In genomic region chr9:96875460-96876142, GRCh38 we compare ENCODE assay signal across 8 cellular contexts. TPM values are rescaled to one million over a fixed set of nuclear protein-coding genes. Genes with fewer than 3 reads are reported as not detected.
DNase-seq lines count a peak whose midpoint lies in the region; ATAC-seq and TF ChIP-seq lines count a peak whose summit lies in the region.

No MANE protein-coding gene starts in this region.

- peaks cover 12 to 20% (median 16%) of the 10 kb centered on the region in 4 donors for H3K4me1 Mint-ChIP-seq in CD4-positive, CD25-positive, alpha-beta regulatory T cell
- H3K4me1 Mint-ChIP-seq in activated CD8-positive, alpha-beta T cell treated with anti-CD3 and anti-CD28 coated beads, Interleukin-2, amount 10 ng/mL, durations not matched to agents 7 days and 5 days (ENCODE audit: low read depth): peaks cover 34% of the 10 kb centered on the region

- DNase-seq in CD4-positive, CD25-positive, alpha-beta regulatory T cell: peak in 2 of 3 donors; percentile 13 to 88
- DNase-seq in GM19240 (ENCODE audit: insufficient read length, low spot score) (peak; percentile 30), NCI-H524 treated with DMSO at 0.1 percent for 48 hours (lab: John Stamatoyannopoulos, UW) (peak; percentile 95), fibroblast of gingiva (ENCODE audit: low read depth) (peak; percentile 47), testis (peak; percentile 90)
- DNase-seq in activated CD8-positive, alpha-beta T cell treated with anti-CD3 and anti-CD28 coated beads, Interleukin-2, amount 10 ng/mL, durations not matched to agents 7 days and 5 days: peak; percentile 70

- H3K4me1 ChIP-seq in CD4-positive, CD25-positive, alpha-beta regulatory T cell (ENCODE audit: control insufficient read depth, insufficient read depth, low read length, poor library complexity, severe bottlenecking): peaks cover 22% of the 10 kb centered on the region
- peaks cover 13% of the 10 kb centered on the region for H3K4me1 ChIP-seq in mucosa of stomach (ENCODE audit: control insufficient read depth, insufficient read depth, low read length)
- peaks cover 3% of the 10 kb centered on the region for H3K4me1 ChIP-seq in testis

- H3K27me3 Mint-ChIP-seq in CD4-positive, CD25-positive, alpha-beta regulatory T cell: peaks cover 67% of the 10 kb centered on the region
- peaks cover 42% of the 10 kb centered on the region for H3K27me3 Mint-ChIP-seq in activated CD8-positive, alpha-beta T cell treated with anti-CD3 and anti-CD28 coated beads, Interleukin-2, amount 10 ng/mL, durations not matched to agents 7 days and 5 days (ENCODE audit: low read depth)

- TF ChIP-seq POLR2A in testis (IDR thresholded peaks at IDR 0.05): no peak

- H3K4me3 ChIP-seq in CD4-positive, CD25-positive, alpha-beta regulatory T cell (ENCODE audit: low read depth, low read length): peak overlapping the region; percentile 73
- H3K4me3 ChIP-seq in mucosa of stomach (ENCODE audit: low read length) (peak overlapping the region; percentile 52), testis (peak overlapping the region; percentile 48 to 68)

- H3K27ac Mint-ChIP-seq in CD4-positive, CD25-positive, alpha-beta regulatory T cell: peak overlapping the region; percentile 79 to 85 (median 85)
- peak overlapping the region; percentile 76 for H3K27ac Mint-ChIP-seq in activated CD8-positive, alpha-beta T cell treated with anti-CD3 and anti-CD28 coated beads, Interleukin-2, amount 10 ng/mL, durations not matched to agents 7 days and 5 days

- CTCF ChIA-PET in activated CD8-positive, alpha-beta T cell treated with anti-CD3 and anti-CD28 coated beads, Interleukin-2, amount 10 ng/mL, durations not matched to agents 7 days and 5 days (lab: Charles Lee): interaction anchor here (0.8 to 4.0 kb wide), 3 partner anchors 8 to 18 kb away, joined by 3 to 30 read pairs (median 3); no protein-coding TSS in a partner anchor

- peak in 2 of 3 experiments; percentile 7 to 14 for TF ChIP-seq CTCF in testis (IDR thresholded peaks at IDR 0.05)

- H3K9me3 ChIP-seq in CD4-positive, CD25-positive, alpha-beta regulatory T cell (ENCODE audit: control insufficient read depth in 2 of 2, low read length in 2 of 2): no peaks in the 10 kb centered on the region
- H3K9me3 ChIP-seq in mucosa of stomach (ENCODE audit: control insufficient read depth, low read length): no peaks in the 10 kb centered on the region
- no peaks in the 10 kb centered on the region for H3K9me3 ChIP-seq in testis

- peak overlapping the region; percentile 72 to 86 (median 82) for H3K4me3 Mint-ChIP-seq in CD4-positive, CD25-positive, alpha-beta regulatory T cell
- H3K4me3 Mint-ChIP-seq in activated CD8-positive, alpha-beta T cell treated with anti-CD3 and anti-CD28 coated beads, Interleukin-2, amount 10 ng/mL, durations not matched to agents 7 days and 5 days: peak overlapping the region; percentile 83

- H3K27ac ChIP-seq in CD4-positive, CD25-positive, alpha-beta regulatory T cell (ENCODE audit: insufficient read depth, low read length, poor library complexity, severe bottlenecking): no peak overlapping the region
- H3K27ac ChIP-seq in testis: no peak overlapping the region

- no peaks in the 10 kb centered on the region for H3K36me3 ChIP-seq in CD4-positive, CD25-positive, alpha-beta regulatory T cell (ENCODE audit: control insufficient read depth, insufficient read depth, low read length)
- H3K36me3 ChIP-seq in mucosa of stomach (ENCODE audit: control insufficient read depth, insufficient read depth, low read length): no peaks in the 10 kb centered on the region
- H3K36me3 ChIP-seq in testis (ENCODE audit: low read depth, missing control alignments): no peaks in the 10 kb centered on the region

- peak in 1 of 2 donors; percentile 12 for ATAC-seq in CD4-positive, CD25-positive, alpha-beta regulatory T cell (ENCODE audit: low read depth in 2 of 2)
- peak; percentile 58 for ATAC-seq in HG03432 (IDR thresholded peaks at IDR 0.05; ENCODE audit: unreplicated experiment)
- ATAC-seq in activated CD8-positive, alpha-beta T cell treated with anti-CD3 and anti-CD28 coated beads, Interleukin-2, amount 10 ng/mL, durations not matched to agents 7 days and 5 days: peak; percentile 83

- WGBS in testis, 2 donors: 1 to 3% methylated on average over 32 to 43 of the region's 43 CpGs

- H3K9me3 Mint-ChIP-seq in CD4-positive, CD25-positive, alpha-beta regulatory T cell: peaks cover 0 to 4% (median 0%) of the 10 kb centered on the region in 7 donors
- H3K9me3 Mint-ChIP-seq in activated CD8-positive, alpha-beta T cell treated with anti-CD3 and anti-CD28 coated beads, Interleukin-2, amount 10 ng/mL, durations not matched to agents 7 days and 5 days (ENCODE audit: insufficient read depth): no peaks in the 10 kb centered on the region

- H3K36me3 Mint-ChIP-seq in CD4-positive, CD25-positive, alpha-beta regulatory T cell: no peaks in the 10 kb centered on the region
- H3K36me3 Mint-ChIP-seq in activated CD8-positive, alpha-beta T cell treated with anti-CD3 and anti-CD28 coated beads, Interleukin-2, amount 10 ng/mL, durations not matched to agents 7 days and 5 days (ENCODE audit: low read depth): peaks cover 14% of the 10 kb centered on the region

- H3K27me3 ChIP-seq in CD4-positive, CD25-positive, alpha-beta regulatory T cell (ENCODE audit: control insufficient read depth, insufficient read depth, low read length): peaks cover 22% of the 10 kb centered on the region
- H3K27me3 ChIP-seq in mucosa of stomach (ENCODE audit: control insufficient read depth, insufficient read depth, low read length): peaks cover 12% of the 10 kb centered on the region
- peaks cover 3% of the 10 kb centered on the region for H3K27me3 ChIP-seq in testis

- intact Hi-C loops in testis (cut with DNase I; ENCODE audit: low total_unique reads): no loop called here

- H3K9ac ChIP-seq in mucosa of stomach (ENCODE audit: low read length): peak overlapping the region; percentile 78

- POLR2A ChIA-PET in activated CD8-positive, alpha-beta T cell treated with anti-CD3 and anti-CD28 coated beads, Interleukin-2, amount 10 ng/mL, durations not matched to agents 7 days and 5 days (lab: Charles Lee): interaction anchor here (0.9 to 2.7 kb wide), 2 partner anchors 19 to 22 kb away, joined by 4 to 10 read pairs; partner anchors contain the start of gene ZNF782

RNA-seq across cellular contexts. Expression of gene ZNF782, which starts 21.3 kb away (rescaled TPM):
- total RNA-seq in CD4-positive, CD25-positive, alpha-beta regulatory T cell: 6.8 TPM
- polyA plus RNA-seq in CD4-positive, CD25-positive, alpha-beta regulatory T cell: 1 to 10 TPM; 1.6 to 2.8 (median 2.2) TPM
- total RNA-seq in activated CD8-positive, alpha-beta T cell treated with anti-CD3 and anti-CD28 coated beads, Interleukin-2, amount 10 ng/mL, durations not matched to agents 7 days and 5 days: 1 to 10 TPM; 3.9 to 4.3 TPM
- total RNA-seq in testis: 10 to 100 TPM; 16.8 to 18.4 TPM
- 5.1 TPM for polyA plus RNA-seq in testis (ENCODE audit: insufficient read depth, low read depth, low replicate concordance)

RNA-seq across cellular contexts. Expression of gene NUTM2G, which starts 53.0 kb away (rescaled TPM):
- not detected for total RNA-seq in CD4-positive, CD25-positive, alpha-beta regulatory T cell
- under 1 TPM in 1 of 4 donors, not detected in 3; 0.11 TPM for polyA plus RNA-seq in CD4-positive, CD25-positive, alpha-beta regulatory T cell
- not detected for total RNA-seq in activated CD8-positive, alpha-beta T cell treated with anti-CD3 and anti-CD28 coated beads, Interleukin-2, amount 10 ng/mL, durations not matched to agents 7 days and 5 days
- 1 to 10 TPM; 1.3 to 2.6 TPM for total RNA-seq in testis
- polyA plus RNA-seq in testis (ENCODE audit: insufficient read depth, low read depth, low replicate concordance): 2.7 TPM

Comparison
In these comparisons a context has a peak if more than half of its experiments do, and no peak if none do; other contexts are left out.
1. DNase-seq: peak in every context shown above with its lines; median percentile 95 in NCI-H524 treated with DMSO at 0.1 percent for 48 hours; 90 in testis; 70 in activated CD8-positive, alpha-beta T cell treated with anti-CD3 and anti-CD28 coated beads, Interleukin-2, amount 10 ng/mL, durations not matched to agents 7 days and 5 days; 50 in CD4-positive, CD25-positive, alpha-beta regulatory T cell; 47 in fibroblast of gingiva; 30 in GM19240.